15 cellular contexts compared by ENCODE assay signal in genomic region chr10:124674768-124675222, GRCh38.
A peak's percentile ranks its signal among the peaks of the same experiment; 100 is the strongest.
DNase-seq lines count a peak whose midpoint lies in the region; ATAC-seq and TF ChIP-seq lines count a peak whose summit lies in the region.
"Had no signal": no experiment of that assay in that cellular context is flagged by ENCODE, and none has a peak within 500 bp of the region (broad histone marks: within the 10 kb centered on the region; RNA-seq: fewer than 3 reads in every experiment).

No MANE protein-coding gene starts in this region.

- peaks cover 25% of the 10 kb centered on the region for H3K36me3 Mint-ChIP-seq in CD4-positive, CD25-positive, alpha-beta regulatory T cell
- H3K36me3 Mint-ChIP-seq in neural crest cell (ENCODE audit: low read depth): no peaks in the 10 kb centered on the region

- H3K4me3 Mint-ChIP-seq in CD4-positive, CD25-positive, alpha-beta regulatory T cell: peak overlapping the region in 3 of 4 donors; percentile 58 to 86 (median 64)
- peak overlapping the region; percentile 65 for H3K4me3 Mint-ChIP-seq in neural crest cell

- intact Hi-C loops in aorta (cut with DNase I): no loop called here

- peak overlapping the region; percentile 41 for H3K27ac ChIP-seq in CD4-positive, CD25-positive, alpha-beta regulatory T cell (ENCODE audit: insufficient read depth, low read length, poor library complexity, severe bottlenecking)
- H3K27ac ChIP-seq in RWPE1 (peak overlapping the region; percentile 13; the same call in 1 of the 2 replicates), aorta (ENCODE audit: low read depth in 1 of 2, low read length in 2 of 2) (no peak overlapping the region)

- POLR2A ChIA-PET in RWPE1 (lab: Yijun Ruan, JAX; ENCODE audit: low non-redundant PET): no interaction called here

- no peak for DNase-seq in CD4-positive, CD25-positive, alpha-beta regulatory T cell
- DNase-seq in RWPE1 (ENCODE audit: low spot score) (no peak), fibroblast of villous mesenchyme (ENCODE audit: low read depth) (peak; percentile 37), neural crest cell (ENCODE audit: low read depth, low spot score) (no peak), OCI-M2 (lab: John Stamatoyannopoulos, UW; ENCODE audit: unreplicated experiment) (no peak), NCI-H1048 (lab: John Stamatoyannopoulos, UW) (no peak), aorta (no peak)
- DNase-seq in central memory CD4-positive, alpha-beta T cell: no peak
- DNase-seq: activated CD4-positive, alpha-beta T cell treated with anti-CD3 and anti-CD28 coated beads for 4 hours; activated effector memory CD4-positive, alpha-beta T cell treated with anti-CD3 and anti-CD28 coated beads, Interleukin-2, amount 50 U/mL, for 16 hours; GDM1; NCI-H146; SK-N-SH; stimulated activated CD4-positive, alpha-beta T cell treated with anti-CD3 and anti-CD28 coated beads, Interleukin-2, amount 100 ng/mL, for 24 hours; stimulated activated naive CD4-positive, alpha-beta T cell treated with Interleukin-2 at 50 U/mL for 16 hours had no signal

- TF ChIP-seq CTCF in RWPE1 (conservative IDR thresholded peaks at IDR 0.05; ENCODE audit: low read depth) (no peak), fibroblast of villous mesenchyme (IDR thresholded peaks at IDR 0.05; ENCODE audit: insufficient read depth, low read depth, low read length) (no peak), neural crest cell (conservative IDR thresholded peaks at IDR 0.05) (no peak)

- H3K27ac Mint-ChIP-seq in CD4-positive, CD25-positive, alpha-beta regulatory T cell: peak overlapping the region; percentile 66 to 98 (median 96)
- H3K27ac Mint-ChIP-seq in neural crest cell (ENCODE audit: unreplicated experiment): no peak overlapping the region

- H3K27me3 Mint-ChIP-seq in CD4-positive, CD25-positive, alpha-beta regulatory T cell: peaks cover 4% of the 10 kb centered on the region
- H3K27me3 Mint-ChIP-seq in neural crest cell (ENCODE audit: low read depth): no peaks in the 10 kb centered on the region

- H3K27me3 ChIP-seq in CD4-positive, CD25-positive, alpha-beta regulatory T cell (ENCODE audit: control insufficient read depth, insufficient read depth, low read length): no peaks in the 10 kb centered on the region
- no peaks in the 10 kb centered on the region for H3K27me3 ChIP-seq in aorta (ENCODE audit: control insufficient read depth in 1 of 2, insufficient read depth in 2 of 2, low read length in 1 of 2)

- H3K4me3 ChIP-seq in CD4-positive, CD25-positive, alpha-beta regulatory T cell (ENCODE audit: low read depth, low read length): no peak overlapping the region
- H3K4me3 ChIP-seq in fibroblast of villous mesenchyme (ENCODE audit: low read depth, low read length): no peak overlapping the region
- H3K4me3 ChIP-seq in aorta (ENCODE audit: low read length in 2 of 2): no peak overlapping the region

- CTCF ChIA-PET in RWPE1 (lab: Yijun Ruan, JAX): interaction anchor here (0.8 kb wide), 1 partner anchor 10 kb away, joined by 3 read pairs; no protein-coding TSS in a partner anchor

- H3K4me1 Mint-ChIP-seq in CD4-positive, CD25-positive, alpha-beta regulatory T cell: peaks cover 23 to 100% (median 77%) of the 10 kb centered on the region in 4 donors
- H3K4me1 Mint-ChIP-seq in neural crest cell: peaks cover 76% of the 10 kb centered on the region

- no peaks in the 10 kb centered on the region for H3K9me3 ChIP-seq in CD4-positive, CD25-positive, alpha-beta regulatory T cell (ENCODE audit: control insufficient read depth in 2 of 2, low read length in 2 of 2)
- no peaks in the 10 kb centered on the region for H3K9me3 ChIP-seq in aorta (ENCODE audit: control insufficient read depth, low read length)
- H3K9me3 ChIP-seq: SK-N-SH had no signal

- WGBS in aorta, 2 donors: 84 to 88% methylated on average over 9 of the region's 9 CpGs

- H3K9me3 Mint-ChIP-seq in CD4-positive, CD25-positive, alpha-beta regulatory T cell: no peaks in the 10 kb centered on the region
- H3K9me3 Mint-ChIP-seq in neural crest cell: no peaks in the 10 kb centered on the region

- peaks cover 38% of the 10 kb centered on the region for H3K36me3 ChIP-seq in CD4-positive, CD25-positive, alpha-beta regulatory T cell (ENCODE audit: control insufficient read depth, insufficient read depth, low read length)
- no peaks in the 10 kb centered on the region for H3K36me3 ChIP-seq in aorta (ENCODE audit: control insufficient read depth in 1 of 2, insufficient read depth in 2 of 2, low read length in 1 of 2)

- ATAC-seq in CD4-positive, CD25-positive, alpha-beta regulatory T cell (ENCODE audit: low read depth in 2 of 2): no peak
- ATAC-seq in aorta (ENCODE audit: low FRiP score): no peak

- H3K4me1 ChIP-seq in CD4-positive, CD25-positive, alpha-beta regulatory T cell (ENCODE audit: control insufficient read depth, insufficient read depth, low read length, poor library complexity, severe bottlenecking): peaks cover 100% of the 10 kb centered on the region
- no peaks in the 10 kb centered on the region for H3K4me1 ChIP-seq in aorta (ENCODE audit: control insufficient read depth in 1 of 2, insufficient read depth in 2 of 2, low read length in 2 of 2)

Comparison
In these comparisons a context has a peak if more than half of its experiments do, and no peak if none do; other contexts are left out.
1. H3K27ac ChIP-seq: peak in CD4-positive, CD25-positive, alpha-beta regulatory T cell (single experiment) and RWPE1 (single experiment); none in aorta (0 of 2).